Comparison of ENCODE assay signal across 14 cellular contexts in genomic region chr10:100748251-100749058, GRCh38. TPM values are rescaled to one million over a fixed set of nuclear protein-coding genes. Genes with fewer than 3 reads are reported as not detected.
A peak's percentile ranks its signal among the peaks of the same experiment; 100 is the strongest.
DNase-seq lines count a peak whose midpoint lies in the region; ATAC-seq, FAIRE-seq and TF ChIP-seq lines count a peak whose summit lies in the region.
"Had no signal": no experiment of that assay in that cellular context is flagged by ENCODE, and none has a peak within 500 bp of the region (broad histone marks: within the 10 kb centered on the region; RNA-seq: fewer than 3 reads in every experiment).

No MANE protein-coding gene starts in this region.

- no peaks in the 10 kb centered on the region for H3K9me1 ChIP-seq in endothelial cell of umbilical vein (replicated peaks; ENCODE audit: control insufficient read depth, extremely low read depth, insufficient read depth, low read length)

- H3K4me1 ChIP-seq in HUES6 (ENCODE audit: control insufficient read depth, insufficient read depth, low read length) (peaks cover 44% of the 10 kb centered on the region), endothelial cell of umbilical vein (ENCODE audit: control insufficient read depth, extremely low read depth, insufficient read depth, low read length) (no peaks in the 10 kb centered on the region), pancreas (peaks cover 0 to 25% (median 0%) of the 10 kb centered on the region in 3 donors)

- BruUV-seq in endothelial cell of umbilical vein (replicated peaks; lab: Mats Ljungman, UMichigan), result no TSS peak

- peaks cover 99% of the 10 kb centered on the region for H3K27me3 ChIP-seq in HUES6 (ENCODE audit: control insufficient read depth, insufficient read depth, low read length)
- H3K27me3 ChIP-seq in endothelial cell of umbilical vein (ENCODE audit: control insufficient read depth in 2 of 2, insufficient read depth in 2 of 2, low read length in 2 of 2), result peaks cover 85 to 93% of the 10 kb centered on the region in 2 experiments
- peaks cover 0 to 49% (median 10%) of the 10 kb centered on the region in 4 donors for H3K27me3 ChIP-seq in pancreas

- CTCF ChIA-PET in endothelial cell of umbilical vein (lab: Charles Lee), result interaction anchor here (1.6 kb wide), 1 partner anchor 186 kb away, joined by 8 read pairs; no protein-coding TSS in a partner anchor

- TF ChIP-seq CTCF in endothelial cell of umbilical vein (IDR thresholded peaks at IDR 0.05; ENCODE audit: extremely low read depth in 1 of 2, insufficient read depth in 1 of 2, low read depth in 1 of 2, low read length in 2 of 2), result no peak
- TF ChIP-seq CTCF in pancreas (IDR thresholded peaks at IDR 0.05), result no peak

- no peak for FAIRE-seq in endothelial cell of umbilical vein (lab: Jason Lieb, UNC)
- no peak for FAIRE-seq in pancreas (lab: Jason Lieb, UNC)

- H3K27ac ChIP-seq in HUES6 (ENCODE audit: low read depth, low read length) (no peak overlapping the region), endothelial cell of umbilical vein (ENCODE audit: insufficient read depth, low read depth, low read length) (no peak overlapping the region), pancreas (no peak overlapping the region)
- H3K27ac ChIP-seq: PC-9 had no signal

- H3K4me3 ChIP-seq in HUES6 (ENCODE audit: low read depth, low read length), result peak overlapping the region; percentile 43; the same call in 1 of the 2 replicates
- H3K4me3 ChIP-seq in endothelial cell of umbilical vein (replicated peaks in 1 of 3; ENCODE audit: insufficient read depth in 1 of 3, low read depth in 1 of 3, low read length in 3 of 3), result no peak overlapping the region
- peak overlapping the region in 2 of 4 donors; percentile 20 to 30 for H3K4me3 ChIP-seq in pancreas
- H3K4me3 ChIP-seq: PC-9 had no signal

- H3K9me3 ChIP-seq in HUES6 (ENCODE audit: control insufficient read depth, insufficient read depth, low read depth, low read length) (no peaks in the 10 kb centered on the region), endothelial cell of umbilical vein (replicated peaks; ENCODE audit: control insufficient read depth, insufficient read depth, low read length) (no peaks in the 10 kb centered on the region), pancreas (no peaks in the 10 kb centered on the region)
- H3K9me3 ChIP-seq: Caco-2 had no signal

- no peaks in the 10 kb centered on the region for H4K20me1 ChIP-seq in endothelial cell of umbilical vein (replicated peaks; ENCODE audit: control insufficient read depth, extremely low read depth, insufficient read depth, low read length)

- TF ChIP-seq POLR2A in endothelial cell of umbilical vein (IDR thresholded peaks at IDR 0.05; ENCODE audit: low read depth, low read length), result no peak

- H3K79me2 ChIP-seq in endothelial cell of umbilical vein (ENCODE audit: control insufficient read depth, insufficient read depth, low read length), result no peaks in the 10 kb centered on the region

- H3K9ac ChIP-seq in HUES6 (ENCODE audit: low read length), result no peak overlapping the region
- no peak overlapping the region for H3K9ac ChIP-seq in endothelial cell of umbilical vein (replicated peaks; ENCODE audit: extremely low read depth, insufficient read depth, low read length)

- POLR2A ChIA-PET in endothelial cell of umbilical vein (lab: Charles Lee), result no interaction called here

- DNase-seq in Daoy (ENCODE audit: low read depth) (peak; percentile 33), endothelial cell of umbilical vein (ENCODE audit: low read depth, low spot score) (no peak), pancreas (no peak), NCI-H2107 (lab: John Stamatoyannopoulos, UW) (no peak), NCI-H774 (lab: John Stamatoyannopoulos, UW) (no peak)
- DNase-seq: Caco-2; effector CD8-positive, alpha-beta T cell; head of caudate nucleus; Karpas-422; PC-9 had no signal

- H2AFZ ChIP-seq in endothelial cell of umbilical vein (ENCODE audit: low read depth, low read length), result no peak overlapping the region
- H2AFZ ChIP-seq: PC-9 had no signal

- WGBS in pancreas, 2 donors, result 1 to 4% methylated on average over 53 of the region's 53 CpGs

- intact Hi-C loops in endothelial cell of umbilical vein (cut with micrococcal nuclease), result no loop called here
- intact Hi-C loops in pancreas (cut with DNase I), result loop anchor here in 1 of 3 donors (10.0 kb wide), 1 partner anchor 184 kb away; no protein-coding TSS in a partner anchor

- ATAC-seq in pancreas (peak in 3 of 4 donors; percentile 34 to 47 (median 44)), GM18858 (IDR thresholded peaks at IDR 0.05; ENCODE audit: unreplicated experiment) (no peak)

- dilution Hi-C loops in endothelial cell of umbilical vein (cut with MboI; ENCODE audit: extremely low pct_ligation_motif_present, low sequenced_read_pairs), result no loop called here

- H3K36me3 ChIP-seq in HUES6 (ENCODE audit: control insufficient read depth, insufficient read depth, low read length) (no peaks in the 10 kb centered on the region), endothelial cell of umbilical vein (ENCODE audit: control insufficient read depth in 2 of 2, extremely low read depth in 1 of 2, insufficient read depth in 2 of 2, low read length in 2 of 2) (no peaks in the 10 kb centered on the region), pancreas (no peaks in the 10 kb centered on the region)

- no peak overlapping the region for H3K4me2 ChIP-seq in endothelial cell of umbilical vein (ENCODE audit: insufficient read depth, low read length)
- H3K4me2 ChIP-seq: PC-9 had no signal

TF ChIP-seq in endothelial cell of umbilical vein, 7 proteins besides CTCF, POLR2A, EP300 and RAD21:
- no peak for TF ChIP-seq FOS (IDR thresholded peaks at IDR 0.05; ENCODE audit: borderline replicate concordance, insufficient read depth, low read length)
- TF ChIP-seq MYC (IDR thresholded peaks at IDR 0.05; ENCODE audit: low read depth, low read length), result no peak
- TF ChIP-seq EZH2 (IDR thresholded peaks at IDR 0.05; ENCODE audit: borderline replicate concordance, low read depth, low read length, severe bottlenecking), result peak; percentile 84

RNA-seq across cellular contexts. Expression of gene PAX2, which starts 3.1 kb away (rescaled TPM):
- total RNA-seq in Daoy (2014; rRNA removed; shearing (Covaris generic)), result not detected in 2 replicates
- total RNA-seq in endothelial cell of umbilical vein (not detected in 2 replicates), pancreas (under 1 TPM; 0.18 to 0.42 (median 0.26) TPM)
- polyA plus RNA-seq in endothelial cell of umbilical vein (not detected in 2 replicates), pancreas (under 1 TPM; 0.07 to 0.49 TPM)
- not detected in 2 replicates for polyA plus RNA-seq in endothelial cell of umbilical vein (2011; cell fraction: cytosol; rRNA removed)
- not detected in 2 replicates for polyA plus RNA-seq in endothelial cell of umbilical vein (2011; cell fraction: nucleus; rRNA removed)
- polyA plus RNA-seq in endothelial cell of umbilical vein (2012), result not detected in 2 replicates
- not detected in 2 replicates for polyA minus RNA-seq in endothelial cell of umbilical vein
- polyA minus RNA-seq in endothelial cell of umbilical vein (2011; cell fraction: cytosol; rRNA and poly(A)+ RNA removed), result not detected
- not detected in 2 replicates for polyA minus RNA-seq in endothelial cell of umbilical vein (2011; cell fraction: nucleus; rRNA and poly(A)+ RNA removed)
- total RNA-seq: mesothelial cell of epicardium, PC-9, temporal lobe had no signal
